33 cellular contexts compared by ENCODE assay signal in genomic region chr1:195704028-195704427, GRCh38.
"Had no signal": no experiment of that assay in that cellular context is flagged by ENCODE, and none has a peak within 500 bp of the region (broad histone marks: within the 10 kb centered on the region; RNA-seq: fewer than 3 reads in every experiment).

No MANE protein-coding gene starts in this region.

- H3K27ac ChIP-seq: adrenal gland, ascending aorta, body of pancreas, brain microvascular endothelial cell, breast epithelium, cardiac muscle cell had no signal

- ATAC-seq: activated naive CD4-positive, alpha-beta T cell treated with anti-CD3 and anti-CD28 coated beads, Interleukin-2, amount 50 U/mL, for 72 hours; activated naive CD8-positive, alpha-beta T cell treated with anti-CD3 and anti-CD28 coated beads, Interleukin-2, amount 50 U/mL, for 24 hours; activated T-cell treated with anti-CD3 and anti-CD28 coated beads, Interleukin-2, amount 50 U/mL, for 4 hours; activated T-cell treated with anti-CD3 and anti-CD28 coated beads, Interleukin-2, amount 50 U/mL, for 72 hours; activated T-helper 17 cell treated with anti-CD3 and anti-CD28 coated beads, Interleukin-2, amount 50 U/mL, for 72 hours; body of pancreas had no signal

- H3K9me3 ChIP-seq: adrenal gland, ascending aorta, body of pancreas, breast epithelium had no signal

- H3K4me1 ChIP-seq: adrenal gland, ascending aorta, body of pancreas, breast epithelium had no signal

- DNase-seq: activated effector memory CD4-positive, alpha-beta T cell treated with anti-CD3 and anti-CD28 coated beads, Interleukin-2, amount 50 U/mL, for 16 hours; activated effector memory CD4-positive, alpha-beta T cell treated with Interleukin-2 at 50 U/mL for 16 hours; activated gamma-delta T cell; activated gamma-delta T cell treated with Interleukin-2 at 50 U/mL for 16 hours; activated naive CD4-positive, alpha-beta T cell; activated naive CD4-positive, alpha-beta T cell treated with anti-CD3 and anti-CD28 coated beads for 36 hours; activated naive CD4-positive, alpha-beta T cell treated with anti-CD3 and anti-CD28 coated beads, Interleukin-2, amount 10 ng/mL, durations not matched to agents 7 days and 5 days; activated naive CD4-positive, alpha-beta T cell treated with anti-CD3 and anti-CD28 coated beads, Interleukin-2, amount 50 U/mL, for 16 hours; activated naive CD4-positive, alpha-beta T cell treated with Interleukin-2 at 50 U/mL for 16 hours; activated naive CD8-positive, alpha-beta T cell treated with anti-CD3 and anti-CD28 coated beads for 36 hours; activated naive CD8-positive, alpha-beta T cell treated with anti-CD3 and anti-CD28 coated beads, Interleukin-2, amount 10 ng/mL, durations not matched to agents 7 days and 5 days; activated naive CD8-positive, alpha-beta T cell treated with anti-CD3 and anti-CD28 coated beads, Interleukin-2, amount 50 U/mL, for 24 hours; activated T-cell treated with anti-CD3 and anti-CD28 coated beads, Interleukin-2, amount 50 U/mL, for 4 hours; activated T-cell treated with anti-CD3 and anti-CD28 coated beads, Interleukin-2, amount 50 U/mL, for 48 hours; activated T-cell treated with anti-CD3 and anti-CD28 coated beads, Interleukin-2, amount 50 U/mL, for 72 hours; adrenal gland; amniotic stem cell; amygdala; anterior cingulate cortex; aorta; body of pancreas; brain microvascular endothelial cell; caudate nucleus; central memory CD4-positive, alpha-beta T cell; cerebellar nuclear complex had no signal

- H3K4me3 ChIP-seq: adrenal gland, ascending aorta, body of pancreas, breast epithelium, cardiac muscle cell had no signal

- H3K36me3 ChIP-seq: adrenal gland, ascending aorta, brain microvascular endothelial cell, breast epithelium, cardiac muscle cell had no signal

- H3K27me3 ChIP-seq: adrenal gland, ascending aorta, body of pancreas, brain microvascular endothelial cell, breast epithelium, cardiac muscle cell had no signal

- FAIRE-seq: astrocyte, bronchial epithelial cell, colon had no signal
